ENCODE assay signal across 8 cellular contexts in the genomic region with DNA sequence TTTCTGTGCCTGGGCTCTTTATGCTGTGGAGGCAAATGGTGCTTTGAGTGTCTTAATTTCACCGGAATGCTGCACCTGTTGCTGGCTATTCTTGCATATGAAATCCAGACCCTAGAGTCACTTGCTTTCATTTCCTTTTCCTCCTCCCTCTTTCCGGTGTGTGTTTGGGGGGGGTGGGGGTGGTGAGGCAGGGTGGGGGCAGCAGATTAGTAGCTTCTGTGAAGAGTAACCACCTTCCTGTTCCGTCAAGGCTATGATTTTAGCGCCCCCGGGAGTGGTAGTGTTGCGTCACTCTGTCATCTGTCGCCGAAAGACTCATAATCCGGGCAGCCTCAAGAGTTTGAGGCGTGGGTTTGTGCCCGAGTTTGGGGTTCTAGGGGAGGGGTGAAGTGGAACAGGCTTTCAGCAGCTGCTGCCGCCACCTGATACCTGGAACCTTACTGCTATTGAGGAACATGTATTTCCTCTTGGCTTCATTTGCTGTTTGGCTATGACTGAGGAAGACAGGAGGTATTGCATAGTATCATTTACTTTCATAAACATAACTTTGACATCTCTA. TPM values are rescaled to one million over a fixed set of nuclear protein-coding genes. Genes with fewer than 3 reads are reported as not detected.
DNase-seq lines count a peak whose midpoint lies in the region; ATAC-seq and TF ChIP-seq lines count a peak whose summit lies in the region.

No MANE protein-coding gene starts in this region.

- H3K36me3 Mint-ChIP-seq in CD8-positive, alpha-beta memory T cell = no peaks in the 10 kb centered on the region
- H3K36me3 Mint-ChIP-seq in naive B cell (no peaks in the 10 kb centered on the region), chondrocyte (ENCODE audit: low read depth) (no peaks in the 10 kb centered on the region)

- H3K27me3 Mint-ChIP-seq in CD8-positive, alpha-beta memory T cell = no peaks in the 10 kb centered on the region
- H3K27me3 Mint-ChIP-seq in naive B cell (no peaks in the 10 kb centered on the region), chondrocyte (ENCODE audit: low read depth) (no peaks in the 10 kb centered on the region)

- H3K9me3 Mint-ChIP-seq in CD8-positive, alpha-beta memory T cell = no peaks in the 10 kb centered on the region
- no peaks in the 10 kb centered on the region for H3K9me3 Mint-ChIP-seq in naive B cell
- H3K9me3 Mint-ChIP-seq in chondrocyte (ENCODE audit: low read depth) = no peaks in the 10 kb centered on the region

- peak overlapping the region; percentile 70 for H3K4me3 ChIP-seq in CD8-positive, alpha-beta memory T cell (ENCODE audit: low read length)

- ATAC-seq in GM21515 (IDR thresholded peaks at IDR 0.05; ENCODE audit: unreplicated experiment) (peak; percentile 72), naive B cell (ENCODE audit: low read depth in 2 of 2) (peak; percentile 78 to 82), HG03469 (IDR thresholded peaks at IDR 0.05; ENCODE audit: unreplicated experiment) (no peak)

- H3K36me3 ChIP-seq in CD8-positive, alpha-beta memory T cell (ENCODE audit: insufficient read depth, low read length) = no peaks in the 10 kb centered on the region

- CTCF ChIA-PET in CD8-positive, alpha-beta memory T cell (lab: Charles Lee) = interaction anchor here (1.0 to 1.3 kb wide), 2 partner anchors 9 to 122 kb away, joined by 3 read pairs; no protein-coding TSS in a partner anchor

- DNase-seq in CD8-positive, alpha-beta memory T cell = peak; percentile 59 to 88 (median 84)
- peak; percentile 77 to 81 for DNase-seq in Kasumi-1 (lab: John Stamatoyannopoulos, UW)
- DNase-seq in activated T-cell treated with anti-CD3 and anti-CD28 coated beads for 4 hours = peak; percentile 60
- peak; percentile 92 for DNase-seq in naive B cell
- no peak for DNase-seq in amniotic stem cell (lab: John Stamatoyannopoulos, UW)
- DNase-seq in chondrocyte (ENCODE audit: low spot score) = no peak

- peaks cover 39% of the 10 kb centered on the region for H3K4me1 ChIP-seq in CD8-positive, alpha-beta memory T cell (ENCODE audit: insufficient read depth, low read length)

- no peak for TF ChIP-seq CTCF in chondrocyte (IDR thresholded peaks at IDR 0.05)

- peak overlapping the region; percentile 75 to 94 (median 88) for H3K4me3 Mint-ChIP-seq in CD8-positive, alpha-beta memory T cell
- H3K4me3 Mint-ChIP-seq in naive B cell (peak overlapping the region; percentile 74 to 96 (median 90)), chondrocyte (ENCODE audit: unreplicated experiment) (no peak overlapping the region)

- no peaks in the 10 kb centered on the region for H3K27me3 ChIP-seq in CD8-positive, alpha-beta memory T cell (ENCODE audit: insufficient read depth, low read length, poor library complexity, severe bottlenecking)

- H3K27ac ChIP-seq in CD8-positive, alpha-beta memory T cell (ENCODE audit: low read depth, low read length) = peak overlapping the region; percentile 72

- H3K27ac Mint-ChIP-seq in CD8-positive, alpha-beta memory T cell = peak overlapping the region; percentile 85 to 99 (median 97)
- H3K27ac Mint-ChIP-seq in naive B cell (peak overlapping the region; percentile 78 to 98 (median 96)), chondrocyte (ENCODE audit: unreplicated experiment) (no peak overlapping the region)

- POLR2A ChIA-PET in CD8-positive, alpha-beta memory T cell (lab: Charles Lee) = interaction anchor here (1.0 kb wide), 1 partner anchor 10 kb away, joined by 3 read pairs; no protein-coding TSS in a partner anchor

- peaks cover 58 to 81% (median 65%) of the 10 kb centered on the region in 3 donors for H3K4me1 Mint-ChIP-seq in CD8-positive, alpha-beta memory T cell
- peaks cover 53 to 79% (median 72%) of the 10 kb centered on the region in 3 donors for H3K4me1 Mint-ChIP-seq in naive B cell
- H3K4me1 Mint-ChIP-seq in chondrocyte (ENCODE audit: low read depth) = peaks cover 51% of the 10 kb centered on the region

- no peaks in the 10 kb centered on the region for H3K9me3 ChIP-seq in CD8-positive, alpha-beta memory T cell (ENCODE audit: low read length)

RNA-seq across cellular contexts. Expression of a gene that starts 49.1 kb away (rescaled TPM):
- total RNA-seq in CD8-positive, alpha-beta memory T cell = 10 to 100 TPM; 42.7 to 42.8 TPM
- polyA plus RNA-seq in CD8-positive, alpha-beta memory T cell = 96.8 TPM
- polyA plus RNA-seq in naive B cell (ENCODE audit: low read depth in 6 of 6) = 100 to 1,000 TPM in 1 of 6 donors, 10 to 100 TPM in 5; 27.7 to 160 (median 73.1) TPM
- 124 to 133 TPM (median 125 TPM) in 3 replicates for total RNA-seq in chondrocyte

Comparison
In these comparisons a context has a peak if more than half of its experiments do, and no peak if none do; other contexts are left out.
1. DNase-seq: peak in CD8-positive, alpha-beta memory T cell (5 of 5), Kasumi-1 (2 of 2), activated T-cell treated with anti-CD3 and anti-CD28 coated beads for 4 hours (single experiment) and naive B cell (single experiment); none in amniotic stem cell (single experiment) and chondrocyte (single experiment).